In the genomic region with DNA sequence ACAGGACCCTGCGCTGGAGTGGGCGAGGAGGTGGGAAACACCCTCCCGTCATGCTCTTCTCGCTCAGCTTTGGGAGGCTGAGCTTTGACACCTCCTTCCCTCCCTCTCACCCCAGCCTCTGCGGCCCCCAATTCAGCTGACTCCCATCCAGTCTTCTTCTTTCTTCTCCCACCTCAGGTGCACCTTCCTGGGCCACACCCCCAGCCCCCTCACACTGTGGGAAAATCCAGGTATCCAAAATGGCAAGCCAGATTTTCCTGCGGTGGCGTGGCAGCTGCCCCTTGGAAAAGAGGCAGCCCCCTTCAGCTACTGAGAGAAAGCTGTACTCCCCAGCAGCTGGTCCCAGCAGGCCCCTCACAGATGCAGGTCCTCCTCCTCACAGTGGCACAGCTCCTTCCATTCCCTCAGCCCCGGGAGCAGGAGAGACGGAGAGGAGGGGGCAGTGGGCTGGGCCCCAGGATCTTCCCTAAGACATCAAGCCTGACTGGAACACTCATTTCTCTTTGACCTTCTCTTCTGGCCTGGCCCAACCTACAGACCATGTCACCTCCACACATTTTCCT, we compare ENCODE assay signal across 9 cellular contexts.
DNase-seq lines count a peak whose midpoint lies in the region; TF ChIP-seq lines count a peak whose summit lies in the region.
"Had no signal": no experiment of that assay in that cellular context is flagged by ENCODE, and none has a peak within 500 bp of the region (broad histone marks: within the 10 kb centered on the region; RNA-seq: fewer than 3 reads in every experiment).

No MANE protein-coding gene starts in this region.

- DNase-seq in MG63, result no peak
- DNase-seq in suprapubic skin (ENCODE audit: low spot score in 2 of 2), result no peak
- no peak for DNase-seq in NCI-H2081 treated with DMSO at 0.1 percent for 48 hours (lab: John Stamatoyannopoulos, UW)
- no peak for DNase-seq in GF-D8 (lab: John Stamatoyannopoulos, UW)
- DNase-seq in cerebellum (ENCODE audit: low spot score), result no peak
- no peak for DNase-seq in SK-N-DZ (ENCODE audit: low spot score)
- DNase-seq: activated CD8-positive, alpha-beta memory T cell treated with anti-CD3 and anti-CD28 coated beads for 24 hours had no signal

- no peak for TF ChIP-seq POLR2A in suprapubic skin (IDR thresholded peaks at IDR 0.05)

- H3K4me1 ChIP-seq in ectodermal cell (ENCODE audit: control insufficient read depth, insufficient read depth, low read length) (peaks cover 16% of the 10 kb centered on the region), muscle layer of colon (ENCODE audit: insufficient read depth, low read length) (peaks cover 66% of the 10 kb centered on the region), suprapubic skin (peaks cover 40% of the 10 kb centered on the region)

- H3K36me3 ChIP-seq in MG63 (no peaks in the 10 kb centered on the region), ectodermal cell (ENCODE audit: control insufficient read depth, insufficient read depth, low read length) (no peaks in the 10 kb centered on the region), muscle layer of colon (ENCODE audit: insufficient read depth, low read length) (no peaks in the 10 kb centered on the region), suprapubic skin (no peaks in the 10 kb centered on the region)

- TF ChIP-seq EP300 in suprapubic skin (IDR thresholded peaks at IDR 0.05), result no peak

- peak overlapping the region; percentile 31 for H3K27ac ChIP-seq in ectodermal cell (ENCODE audit: insufficient read depth, low read depth, low read length, poor library complexity, severe bottlenecking)
- H3K27ac ChIP-seq in muscle layer of colon (ENCODE audit: low read depth, low read length), result peak overlapping the region; percentile 96
- H3K27ac ChIP-seq in suprapubic skin, result peak overlapping the region; percentile 78

- H3K27me3 ChIP-seq in MG63 (no peaks in the 10 kb centered on the region), ectodermal cell (ENCODE audit: control insufficient read depth, insufficient read depth, low read length, poor library complexity, severe bottlenecking) (no peaks in the 10 kb centered on the region), muscle layer of colon (ENCODE audit: control insufficient read depth in 1 of 2, insufficient read depth in 2 of 2, low read length in 2 of 2) (no peaks in the 10 kb centered on the region), suprapubic skin (no peaks in the 10 kb centered on the region)

- H3K4me3 ChIP-seq in MG63 (peak overlapping the region; percentile 3; the same call in 1 of the 2 replicates), ectodermal cell (ENCODE audit: insufficient read depth, low read depth, low read length) (no peak overlapping the region), muscle layer of colon (ENCODE audit: low read depth in 1 of 2, low read length in 2 of 2) (peak overlapping the region; percentile 31 to 47), suprapubic skin (peak overlapping the region; percentile 2)

- 69 to 74% methylated on average over 9 of the region's 9 CpGs for WGBS in ectodermal cell, 2 experiments
- WGBS in suprapubic skin, result 69% methylated on average over 9 of the region's 9 CpGs

- H3K9me3 ChIP-seq in MG63, result no peaks in the 10 kb centered on the region
- no peaks in the 10 kb centered on the region for H3K9me3 ChIP-seq in ectodermal cell (ENCODE audit: control insufficient read depth, low read length)
- H3K9me3 ChIP-seq in muscle layer of colon (ENCODE audit: low read length), result no peaks in the 10 kb centered on the region
- H3K9me3 ChIP-seq in suprapubic skin, result no peaks in the 10 kb centered on the region

- TF ChIP-seq CTCF in suprapubic skin (IDR thresholded peaks at IDR 0.05), result no peak

- H3K9ac ChIP-seq in muscle layer of colon (ENCODE audit: low read length), result peak overlapping the region; percentile 69

Comparison
In these comparisons a context has a peak if more than half of its experiments do, and no peak if none do; other contexts are left out.
1. H3K27ac ChIP-seq: peak in every context shown above with its lines; median percentile 96 in muscle layer of colon; 78 in suprapubic skin; 31 in ectodermal cell.